In the genomic region with DNA sequence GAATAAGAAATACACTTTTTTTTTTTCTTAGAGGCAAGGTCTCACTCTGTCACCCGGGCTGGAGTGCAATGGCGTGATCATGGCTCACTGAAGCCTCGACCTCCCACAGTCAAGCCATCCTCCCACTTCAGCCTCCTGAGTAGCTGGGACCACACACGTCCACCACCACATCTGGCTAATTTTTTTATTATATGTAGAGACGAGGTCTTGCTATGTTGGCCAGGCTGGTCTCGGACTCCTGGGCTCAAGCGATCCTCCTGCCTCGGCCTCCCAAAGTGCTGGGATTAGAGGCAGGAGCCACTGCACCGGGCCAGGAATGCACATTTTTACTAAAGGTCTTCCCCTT, we compare ENCODE assay signal across 1 cellular context.
TF ChIP-seq lines count a peak whose summit lies in the region.

No MANE protein-coding gene starts in this region.

TF ChIP-seq in HEK293, 187 proteins besides CTCF, POLR2A, EP300 and RAD21 (continued from another document):
- no peak for TF ChIP-seq AEBP2 (tag by site-specific recombination; IDR thresholded peaks at IDR 0.05; ENCODE audit: borderline replicate concordance)
